8 cellular contexts compared by ENCODE assay signal in the genomic region with DNA sequence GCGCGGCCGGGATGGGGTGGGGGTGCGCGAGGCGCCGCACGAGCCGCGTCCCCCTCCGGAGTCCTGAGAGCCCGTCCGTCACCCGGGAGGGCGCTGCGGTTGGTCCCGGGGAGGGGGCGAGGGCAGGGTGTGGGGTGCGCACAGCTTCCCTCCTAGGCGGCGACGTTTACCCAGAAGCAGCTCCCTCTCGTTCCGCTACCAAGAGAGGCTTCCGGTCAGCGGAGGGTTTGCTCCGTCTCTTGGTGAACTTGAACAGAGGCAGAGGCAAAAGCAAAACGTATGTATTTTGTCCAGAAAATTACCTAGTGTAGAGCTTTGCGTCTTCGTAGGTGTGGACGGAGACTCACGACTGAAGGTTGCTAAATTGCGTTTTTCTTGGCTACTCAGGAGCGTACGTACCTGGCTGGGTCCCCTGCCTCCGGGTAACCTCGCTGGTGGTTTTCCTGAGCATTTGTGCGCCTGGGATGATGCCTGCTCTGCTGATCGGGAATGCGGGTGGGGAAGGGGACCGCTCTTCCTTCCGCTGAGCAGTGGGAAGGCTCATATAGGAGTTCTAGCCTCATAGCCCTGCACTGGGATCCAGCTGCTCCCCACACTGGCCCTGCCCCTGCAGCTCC. TPM values are rescaled to one million over a fixed set of nuclear protein-coding genes. Genes with fewer than 3 reads are reported as not detected.
DNase-seq lines count a peak whose midpoint lies in the region; ATAC-seq and TF ChIP-seq lines count a peak whose summit lies in the region.

No MANE protein-coding gene starts in this region.

- H3K27ac ChIP-seq in transverse colon = peak overlapping the region in 3 of 4 donors; percentile 36 to 49 (median 45)

- TF ChIP-seq CTCF in transverse colon (IDR thresholded peaks at IDR 0.05) = no peak

- H3K36me3 Mint-ChIP-seq in activated naive CD4-positive, alpha-beta T cell treated with anti-CD3 and anti-CD28 coated beads for 36 hours (ENCODE audit: low read depth) = no peaks in the 10 kb centered on the region
- H3K36me3 Mint-ChIP-seq in activated T-helper 2 cell treated with anti-CD3 and anti-CD28 coated beads, Interferon-gamma antibody, Interleukin-2, Interleukin-4, amounts not matched to agents 10 μg/mL and 5 μg/mL and 100 μg/mL, durations not matched to agents 14 hours and 24 hours and 36 hours (ENCODE audit: low read depth) = no peaks in the 10 kb centered on the region

- peaks cover 10% of the 10 kb centered on the region for H3K4me1 Mint-ChIP-seq in activated naive CD4-positive, alpha-beta T cell treated with anti-CD3 and anti-CD28 coated beads for 36 hours (ENCODE audit: low read depth)
- H3K4me1 Mint-ChIP-seq in activated T-helper 2 cell treated with anti-CD3 and anti-CD28 coated beads, Interferon-gamma antibody, Interleukin-2, Interleukin-4, amounts not matched to agents 10 μg/mL and 5 μg/mL and 100 μg/mL, durations not matched to agents 14 hours and 24 hours and 36 hours (ENCODE audit: low read depth) = peaks cover 6% of the 10 kb centered on the region

- peaks cover 29% of the 10 kb centered on the region for H3K27me3 ChIP-seq in transverse colon

- intact Hi-C loops in activated naive CD4-positive, alpha-beta T cell treated with anti-CD3 and anti-CD28 coated beads for 36 hours (cut with micrococcal nuclease) = no loop called here
- intact Hi-C loops in transverse colon (cut with DNase I; ENCODE audit: low total_unique reads) = no loop called here
- intact Hi-C loops in activated T-helper 2 cell treated with anti-CD3 and anti-CD28 coated beads, Interferon-gamma antibody, Interleukin-2, Interleukin-4, amounts not matched to agents 10 μg/mL and 5 μg/mL and 100 μg/mL, durations not matched to agents 14 hours and 24 hours and 36 hours (cut with micrococcal nuclease) = no loop called here

- TF ChIP-seq EP300 in transverse colon (IDR thresholded peaks at IDR 0.05; ENCODE audit: low read depth) = no peak

- CTCF ChIA-PET in activated naive CD4-positive, alpha-beta T cell treated with anti-CD3 and anti-CD28 coated beads for 36 hours (lab: Charles Lee) = no interaction called here

- 5% methylated on average over 32 of the region's 42 CpGs; no CpG with 5 or more reads in 1 of the 2 donors for WGBS in transverse colon (ENCODE audit: low coverage in 1 of 2), 2 donors

- no peaks in the 10 kb centered on the region for H3K9me3 Mint-ChIP-seq in activated naive CD4-positive, alpha-beta T cell treated with anti-CD3 and anti-CD28 coated beads for 36 hours
- no peaks in the 10 kb centered on the region for H3K9me3 Mint-ChIP-seq in activated T-helper 2 cell treated with anti-CD3 and anti-CD28 coated beads, Interferon-gamma antibody, Interleukin-2, Interleukin-4, amounts not matched to agents 10 μg/mL and 5 μg/mL and 100 μg/mL, durations not matched to agents 14 hours and 24 hours and 36 hours

- H3K27ac Mint-ChIP-seq in activated naive CD4-positive, alpha-beta T cell treated with anti-CD3 and anti-CD28 coated beads for 36 hours = no peak overlapping the region
- no peak overlapping the region for H3K27ac Mint-ChIP-seq in activated T-helper 2 cell treated with anti-CD3 and anti-CD28 coated beads, Interferon-gamma antibody, Interleukin-2, Interleukin-4, amounts not matched to agents 10 μg/mL and 5 μg/mL and 100 μg/mL, durations not matched to agents 14 hours and 24 hours and 36 hours

- no peak for ATAC-seq in HG03159 (IDR thresholded peaks at IDR 0.05; ENCODE audit: unreplicated experiment)

- TF ChIP-seq POLR2A in transverse colon (IDR thresholded peaks at IDR 0.05) = no peak

- H3K9me3 ChIP-seq in transverse colon = no peaks in the 10 kb centered on the region

- H3K4me3 Mint-ChIP-seq in activated naive CD4-positive, alpha-beta T cell treated with anti-CD3 and anti-CD28 coated beads for 36 hours = peak overlapping the region; percentile 43
- no peak overlapping the region for H3K4me3 Mint-ChIP-seq in activated T-helper 2 cell treated with anti-CD3 and anti-CD28 coated beads, Interferon-gamma antibody, Interleukin-2, Interleukin-4, amounts not matched to agents 10 μg/mL and 5 μg/mL and 100 μg/mL, durations not matched to agents 14 hours and 24 hours and 36 hours (ENCODE audit: low read depth)

- no peaks in the 10 kb centered on the region for H3K36me3 ChIP-seq in transverse colon

- H3K27me3 Mint-ChIP-seq in activated naive CD4-positive, alpha-beta T cell treated with anti-CD3 and anti-CD28 coated beads for 36 hours (ENCODE audit: low read depth) = peaks cover 48% of the 10 kb centered on the region
- H3K27me3 Mint-ChIP-seq in activated T-helper 2 cell treated with anti-CD3 and anti-CD28 coated beads, Interferon-gamma antibody, Interleukin-2, Interleukin-4, amounts not matched to agents 10 μg/mL and 5 μg/mL and 100 μg/mL, durations not matched to agents 14 hours and 24 hours and 36 hours (ENCODE audit: low read depth) = peaks cover 47% of the 10 kb centered on the region

- H3K4me1 ChIP-seq in transverse colon = peaks cover 0 to 12% (median 4%) of the 10 kb centered on the region in 4 donors

- peak overlapping the region; percentile 22 to 73 (median 57) for H3K4me3 ChIP-seq in transverse colon

- DNase-seq in activated naive CD4-positive, alpha-beta T cell treated with anti-CD3 and anti-CD28 coated beads for 36 hours = peak; percentile 19
- no peak for DNase-seq in activated naive CD4-positive, alpha-beta T cell (lab: John Stamatoyannopoulos, UW)
- peak; percentile 57 for DNase-seq in dermis blood vessel endothelial cell
- DNase-seq in medulla oblongata (ENCODE audit: extremely low spot score) = peak; percentile 61
- peak; percentile 27 for DNase-seq in transverse colon
- no peak for DNase-seq in SIG-M5 treated with dmso at 0.1 percent for 504 hours (lab: John Stamatoyannopoulos, UW; ENCODE audit: unreplicated experiment)
- no peak for DNase-seq in activated T-helper 2 cell treated with anti-CD3 and anti-CD28 coated beads, Interferon-gamma antibody, Interleukin-2, Interleukin-4, amounts not matched to agents 10 μg/mL and 5 μg/mL and 100 μg/mL, durations not matched to agents 14 hours and 24 hours and 36 hours (ENCODE audit: low spot score)

- in situ Hi-C loops in transverse colon (cut with MboI; ENCODE audit: low pct_ligation_motif_present in 1 of 4, low pct_unique_long_range_greater_than_20kb in 1 of 4, low sequenced_read_pairs in 3 of 4) = no loop called here

RNA-seq across cellular contexts. Expression of gene WSCD1, which starts 0.8 kb away (rescaled TPM):
- 1 to 10 TPM in 1 of 2 experiments, under 1 TPM in 1; 0.86 to 1.0 TPM for total RNA-seq in activated naive CD4-positive, alpha-beta T cell treated with anti-CD3 and anti-CD28 coated beads for 36 hours
- total RNA-seq in dermis blood vessel endothelial cell (43.6 and 49.4 TPM in 2 replicates), transverse colon (10 to 100 TPM; 23.7 to 58.4 (median 33.7) TPM)
- 0.62 and 0.71 TPM in 2 replicates for total RNA-seq in activated T-helper 2 cell treated with anti-CD3 and anti-CD28 coated beads, Interferon-gamma antibody, Interleukin-2, Interleukin-4, amounts not matched to agents 10 μg/mL and 5 μg/mL and 100 μg/mL, durations not matched to agents 14 hours and 24 hours and 36 hours

Comparison
In these comparisons a context has a peak if more than half of its experiments do, and no peak if none do; other contexts are left out.
1. DNase-seq: peak in activated naive CD4-positive, alpha-beta T cell treated with anti-CD3 and anti-CD28 coated beads for 36 hours (single experiment), dermis blood vessel endothelial cell (single experiment), medulla oblongata (single experiment) and transverse colon (single experiment); none in activated naive CD4-positive, alpha-beta T cell (0 of 4), SIG-M5 treated with dmso at 0.1 percent for 504 hours (single experiment) and activated T-helper 2 cell treated with anti-CD3 and anti-CD28 coated beads, Interferon-gamma antibody, Interleukin-2, Interleukin-4, amounts not matched to agents 10 μg/mL and 5 μg/mL and 100 μg/mL, durations not matched to agents 14 hours and 24 hours and 36 hours (single experiment).
2. RNA of gene WSCD1, which starts 0.8 kb away (total RNA-seq): 43.6 to 49.4 TPM in dermis blood vessel endothelial cell and 23.7 to 58.4 TPM in transverse colon; 0.86 to 1.0 TPM in activated naive CD4-positive, alpha-beta T cell treated with anti-CD3 and anti-CD28 coated beads for 36 hours and 0.62 to 0.71 TPM in activated T-helper 2 cell treated with anti-CD3 and anti-CD28 coated beads, Interferon-gamma antibody, Interleukin-2, Interleukin-4, amounts not matched to agents 10 μg/mL and 5 μg/mL and 100 μg/mL, durations not matched to agents 14 hours and 24 hours and 36 hours; every median in the first group is over 10 times any median in the second.